Comparison of ENCODE assay signal across 1 cellular context in genomic region chr3:16266714-16267113, GRCh38.
TF ChIP-seq lines count a peak whose summit lies in the region.

No MANE protein-coding gene starts in this region.

TF ChIP-seq in WTC11, 78 proteins besides CTCF, POLR2A, EP300 and RAD21 (continued from another document):
- no peak for TF ChIP-seq E2F4 (CRISPR knock-in tag; IDR thresholded peaks at IDR 0.05; ENCODE audit: borderline replicate concordance, low read depth)
- TF ChIP-seq TEAD1 (CRISPR knock-in tag; IDR thresholded peaks at IDR 0.05) = no peak
- no peak for TF ChIP-seq PREB (CRISPR knock-in tag; IDR thresholded peaks at IDR 0.05; ENCODE audit: borderline replicate concordance)
- TF ChIP-seq TP53 (CRISPR knock-in tag; IDR thresholded peaks at IDR 0.05) = no peak
TF ChIP-seq in WTC11: peak in this region for 0.
